Comparison of ENCODE assay signal across 25 cellular contexts in genomic region chr2:133158024-133158423, GRCh38.
"Had no signal": no experiment of that assay in that cellular context is flagged by ENCODE, and none has a peak within 500 bp of the region (broad histone marks: within the 10 kb centered on the region; RNA-seq: fewer than 3 reads in every experiment).

No MANE protein-coding gene starts in this region.

- H3K4me1 ChIP-seq: esophagus muscularis mucosa, foreskin keratinocyte, gastroesophageal sphincter, heart left ventricle, left ventricle myocardium inferior, lower lobe of right lung, sigmoid colon, stomach, thyroid gland, vagina had no signal

- ATAC-seq: foreskin keratinocyte; gastroesophageal sphincter; heart left ventricle; left cardiac atrium; lower lobe of right lung; naive thymus-derived CD8-positive, alpha-beta T cell; stimulated activated effector memory CD8-positive, alpha-beta T cell treated with anti-CD3 and anti-CD28 coated beads, Interleukin-12 subunit alpha, Interleukin-12 subunit beta, amount 100 ng/mL, for 72 hours had no signal

- H3K4me3 ChIP-seq: coronary artery, esophagus muscularis mucosa, gastroesophageal sphincter, heart left ventricle, hepatocyte, left ventricle myocardium inferior, lower lobe of right lung, sigmoid colon, stomach, thyroid gland, vagina had no signal

- H3K9me3 ChIP-seq: esophagus muscularis mucosa, lower lobe of right lung, sigmoid colon, thyroid gland, vagina had no signal

- H3K27ac ChIP-seq: coronary artery, esophagus muscularis mucosa, foreskin keratinocyte, gastroesophageal sphincter, heart left ventricle, hepatocyte, left ventricle myocardium inferior, lower lobe of right lung, sigmoid colon, stomach, thyroid gland, vagina had no signal

- H3K27me3 ChIP-seq: esophagus muscularis mucosa, foreskin keratinocyte, gastroesophageal sphincter, heart left ventricle, hepatocyte, sigmoid colon, stomach, thyroid gland, vagina had no signal

- H3K36me3 ChIP-seq: esophagus muscularis mucosa, gastroesophageal sphincter, heart left ventricle, left ventricle myocardium inferior, lower lobe of right lung, sigmoid colon, stomach, thyroid gland, vagina had no signal

- DNase-seq: dermis blood vessel endothelial cell; effector memory CD4-positive, alpha-beta T cell; foreskin keratinocyte; heart left ventricle; left cardiac atrium; left ventricle myocardium inferior; lower lobe of right lung; naive thymus-derived CD8-positive, alpha-beta T cell; nephron progenitor cell; nucleus accumbens; posterior cingulate gyrus; retina; sigmoid colon; stimulated activated CD4-positive, alpha-beta T cell treated with anti-CD3 and anti-CD28 coated beads, Interleukin-2, amount 100 ng/mL, for 24 hours; stimulated activated CD4-positive, alpha-beta T cell treated with anti-CD3 and anti-CD28 coated beads, Interleukin-4, amount 100 ng/mL, for 24 hours; stimulated activated naive CD4-positive, alpha-beta T cell treated with Interleukin-2 at 50 U/mL for 16 hours; stomach; thyroid gland; trophoblast cell had no signal
